Comparison of ENCODE assay signal across 14 cellular contexts in the genomic region with DNA sequence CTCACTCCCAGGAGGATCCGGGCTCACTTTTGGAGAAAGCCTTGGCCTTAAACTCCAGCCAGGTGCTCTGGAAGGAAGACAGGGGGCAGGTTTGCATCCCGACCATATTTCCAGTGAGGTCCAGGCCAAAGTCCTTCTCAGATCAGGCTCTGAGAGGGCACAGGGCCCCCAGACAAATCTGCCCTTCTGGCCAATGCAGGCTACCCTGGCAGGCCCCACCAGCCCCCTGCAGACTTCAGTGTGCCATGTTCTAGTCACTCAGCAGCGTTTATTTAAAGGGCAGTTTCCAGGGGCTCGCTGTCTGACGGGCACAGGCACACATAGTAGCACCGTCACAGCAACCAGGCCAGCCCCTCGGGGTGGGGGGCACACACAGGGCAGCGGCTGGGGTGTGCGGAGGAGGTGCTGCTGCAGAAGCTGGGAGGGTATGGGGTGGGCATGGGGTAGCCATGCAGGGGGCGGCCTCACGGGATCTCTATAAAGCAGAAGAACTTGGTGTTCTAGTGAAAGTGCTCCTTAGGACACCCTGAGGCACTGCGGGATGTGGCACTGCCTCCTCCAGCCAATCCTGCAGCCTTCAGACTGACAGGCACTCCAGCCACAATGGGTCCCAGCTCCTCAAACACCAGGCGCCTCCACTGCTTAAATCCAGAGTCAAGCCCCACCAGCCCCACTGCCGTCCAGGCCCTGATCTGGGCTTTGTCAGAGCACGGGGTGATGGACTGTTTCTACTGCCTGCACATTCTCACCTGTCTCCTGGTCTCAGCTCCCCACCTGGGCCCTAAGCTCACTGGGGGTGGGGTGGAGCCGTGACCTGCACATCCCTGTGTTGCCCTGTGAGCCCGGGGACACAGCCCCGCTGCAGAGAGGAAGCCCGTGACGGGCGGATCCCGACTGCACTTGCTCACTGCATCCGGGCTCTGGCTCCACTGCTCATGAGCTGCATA. TPM values are rescaled to one million over a fixed set of nuclear protein-coding genes. Genes with fewer than 3 reads are reported as not detected.
DNase-seq lines count a peak whose midpoint lies in the region; ATAC-seq, FAIRE-seq and TF ChIP-seq lines count a peak whose summit lies in the region.
"Had no signal": no experiment of that assay in that cellular context is flagged by ENCODE, and none has a peak within 500 bp of the region (broad histone marks: within the 10 kb centered on the region; RNA-seq: fewer than 3 reads in every experiment).

No MANE protein-coding gene starts in this region.

- no peaks in the 10 kb centered on the region for H3K79me2 ChIP-seq in HepG2 (ENCODE audit: insufficient read depth, low read length)
- H3K79me2 ChIP-seq in osteoblast (ENCODE audit: insufficient read depth, low read length): no peaks in the 10 kb centered on the region

- 93% methylated on average over 6 of the region's 23 CpGs for WGBS in HepG2 (ENCODE audit: low lambda C conversion rate)
- WGBS in right lobe of liver (ENCODE audit: insufficient coverage, low coverage, low lambda C conversion rate, missing lambda C conversion rate): 64% methylated on average over 6 of the region's 23 CpGs

- CTCF ChIA-PET in HepG2 (lab: Yijun Ruan, JAX; ENCODE audit: low intra/inter-chr PET ratio, low total read pairs): no interaction called here

- no peaks in the 10 kb centered on the region for H3K27me3 ChIP-seq in HepG2 (ENCODE audit: control insufficient read depth in 1 of 2, insufficient read depth in 2 of 2, low read length in 2 of 2)
- H3K27me3 ChIP-seq in right lobe of liver: no peaks in the 10 kb centered on the region
- H3K27me3 ChIP-seq in osteoblast (ENCODE audit: insufficient read depth, low read length): no peaks in the 10 kb centered on the region
- H3K27me3 ChIP-seq: SJCRH30 had no signal

- no peak for TF ChIP-seq CTCF in HepG2 (CRISPR knock-in tag; IDR thresholded peaks at IDR 0.05)
- TF ChIP-seq CTCF in right lobe of liver (IDR thresholded peaks at IDR 0.05): no peak
- no peak for TF ChIP-seq CTCF in osteoblast (IDR thresholded peaks at IDR 0.05; ENCODE audit: extremely low read depth, low read depth, low read length)
- TF ChIP-seq CTCF in omental fat pad (IDR thresholded peaks at IDR 0.05): no peak

- H3K4me3 ChIP-seq in HepG2 (replicated peaks in 1 of 3; ENCODE audit: insufficient read depth in 1 of 3, low read depth in 2 of 3, low read length in 3 of 3) (no peak overlapping the region), right lobe of liver (no peak overlapping the region), osteoblast (ENCODE audit: insufficient read depth, low read length) (no peak overlapping the region)
- H3K4me3 ChIP-seq: SJCRH30 had no signal

- intact Hi-C loops in HepG2 (cut with micrococcal nuclease; ENCODE audit: unreplicated experiment): no loop called here
- intact Hi-C loops in right lobe of liver (cut with DNase I): no loop called here

- no peak for FAIRE-seq in HepG2 (lab: Jason Lieb, UNC)
- FAIRE-seq: H54 had no signal

- H4K20me1 ChIP-seq in HepG2 (ENCODE audit: insufficient read depth, low read length): 0 out of 2 replicates have a peak, but pooled peaks cover 2% of the 10 kb centered on the region
- no peaks in the 10 kb centered on the region for H4K20me1 ChIP-seq in osteoblast (ENCODE audit: insufficient read depth, low read length)

- TF ChIP-seq EP300 in HepG2 (IDR thresholded peaks at IDR 0.05; ENCODE audit: low read depth in 2 of 2, low read length in 2 of 2) (no peak), HepG2 (CRISPR knock-in tag; IDR thresholded peaks at IDR 0.05; ENCODE audit: borderline replicate concordance) (no peak)

- peak overlapping the region; percentile 9; the same call in 1 of the 2 replicates for H3K4me2 ChIP-seq in HepG2 (ENCODE audit: low read depth, low read length)
- no peak overlapping the region for H3K4me2 ChIP-seq in osteoblast (ENCODE audit: insufficient read depth, low read length)

- POLR2A ChIA-PET in HepG2 (lab: Yijun Ruan, JAX): interaction anchor here (3.7 kb wide), 1 partner anchor 10 kb away, joined by 29 read pairs; the partner anchor contains the start of gene PYROXD2

- DNase-seq in HepG2 (ENCODE audit: low spot score): peak; percentile 13
- DNase-seq in right lobe of liver: no peak
- DNase-seq in ecto neural progenitor cell (ENCODE audit: low spot score): peak; percentile 38
- peak; percentile 47 for DNase-seq in osteoblast (ENCODE audit: insufficient read length, low spot score, missing footprints)
- DNase-seq in NCI-H2171 (lab: John Stamatoyannopoulos, UW): no peak
- DNase-seq in Ammon's horn (ENCODE audit: low spot score): no peak
- DNase-seq in omental fat pad (ENCODE audit: low spot score): no peak
- DNase-seq: DMS79, NCI-H187, NCI-H2107, NCI-H226, NCI-H524 treated with DMSO at 0.1 percent for 48 hours had no signal

- TF ChIP-seq RAD21 in HepG2 (CRISPR knock-in tag; IDR thresholded peaks at IDR 0.05): no peak

- no peak overlapping the region for H2AFZ ChIP-seq in HepG2 (ENCODE audit: low read length)
- no peak overlapping the region for H2AFZ ChIP-seq in osteoblast (ENCODE audit: low read length)

- TF ChIP-seq POLR2A in HepG2 (IDR thresholded peaks at IDR 0.05; ENCODE audit: insufficient read depth in 1 of 2, low read depth in 2 of 2, low read length in 2 of 2) (no peak), right lobe of liver (IDR thresholded peaks at IDR 0.05) (no peak)

- H3K27ac ChIP-seq in HepG2 (ENCODE audit: extremely low read length, insufficient read depth, low read length) (no peak overlapping the region), right lobe of liver (no peak overlapping the region), osteoblast (ENCODE audit: low read depth, low read length) (no peak overlapping the region)
- H3K27ac ChIP-seq: SJCRH30 had no signal

- H3K9ac ChIP-seq in HepG2 (ENCODE audit: insufficient read depth, low read depth, low read length): no peak overlapping the region

- BruUV-seq in HepG2 (replicated peaks; lab: Mats Ljungman, UMichigan): no TSS peak

- H3K4me1 ChIP-seq in HepG2 (ENCODE audit: insufficient read depth, low read length) (peaks cover 10% of the 10 kb centered on the region), right lobe of liver (peaks cover 0 to 19% (median 8%) of the 10 kb centered on the region in 4 donors), osteoblast (ENCODE audit: insufficient read depth, low read length) (no peaks in the 10 kb centered on the region)
- H3K4me1 ChIP-seq: SJCRH30 had no signal

- H3K9me3 ChIP-seq in HepG2 (ENCODE audit: low read length) (no peaks in the 10 kb centered on the region), right lobe of liver (no peaks in the 10 kb centered on the region), osteoblast (ENCODE audit: low read depth, low read length) (no peaks in the 10 kb centered on the region)
- H3K9me3 ChIP-seq: SJCRH30 had no signal

- ATAC-seq in HepG2: peak; percentile 46
- ATAC-seq in right lobe of liver: no peak
- ATAC-seq in omental fat pad (ENCODE audit: low FRiP score): no peak

- H3K36me3 ChIP-seq in HepG2 (replicated peaks in 1 of 2; ENCODE audit: control insufficient read depth in 1 of 2, insufficient read depth in 2 of 2, low read length in 2 of 2) (peaks cover 6 to 13% of the 10 kb centered on the region in 2 experiments; a peak in 4 of 5 replicates), right lobe of liver (peaks cover 0 to 24% (median 1%) of the 10 kb centered on the region in 4 donors), osteoblast (ENCODE audit: insufficient read depth, low read length) (peaks cover 12% of the 10 kb centered on the region)
- H3K36me3 ChIP-seq: SJCRH30 had no signal

- in situ Hi-C loops in HepG2 (cut with HindIII; ENCODE audit: extremely low pct_ligation_motif_present, low pct_unique_long_range_greater_than_20kb): no loop called here

RNA-seq across cellular contexts. Expression of gene PYROXD2, which starts 9.6 kb away (rescaled TPM):
- total RNA-seq in HepG2 (2016; rRNA removed; fragmentation: Illumina TruSeq; extraction: Trizol) (1.8 and 2.0 TPM in 2 replicates), right lobe of liver (10 to 100 TPM in 2 of 6 experiments, 1 to 10 TPM in 4; 3.0 to 25.3 (median 7.1) TPM), osteoblast (11.6 and 12.4 TPM in 2 replicates), omental fat pad (10 to 100 TPM in 1 of 4 donors, 1 to 10 TPM in 3; 8.5 to 10.4 (median 9.2) TPM)
- total RNA-seq in HepG2 (2016; cell fraction: cytosol; rRNA removed; fragmentation: Illumina TruSeq; extraction: Trizol; ENCODE audit: low read depth): 0.26 and 3.0 TPM in 2 replicates
- 1.2 and 1.3 TPM in 2 replicates for total RNA-seq in HepG2 (2016; cell fraction: insoluble cytoplasmic fraction; rRNA removed; fragmentation: Illumina TruSeq; extraction: Trizol)
- 1.0 and 1.4 TPM in 2 replicates for total RNA-seq in HepG2 (2016; cell fraction: membrane; rRNA removed; fragmentation: Illumina TruSeq; extraction: Trizol)
- total RNA-seq in HepG2 (2016; cell fraction: nucleus; rRNA removed; fragmentation: Illumina TruSeq; extraction: Trizol): 1.6 and 2.0 TPM in 2 replicates
- polyA plus RNA-seq in HepG2 (2011; rRNA removed): 6.2 and 10.7 TPM in 2 replicates
- polyA plus RNA-seq in HepG2 (2011; cell fraction: cytosol; rRNA removed): 1.5 and 6.4 TPM in 2 replicates
- polyA plus RNA-seq in HepG2 (2011; cell fraction: nucleus; rRNA removed): 22.4 and 28.0 TPM in 2 replicates
- polyA plus RNA-seq in HepG2 (2012): 2.3 and 3.3 TPM in 2 replicates
- polyA plus RNA-seq in HepG2 (2016; cell fraction: cytosol; fragmentation: Illumina TruSeq; extraction: Trizol; ENCODE audit: low read depth): 1.6 and 1.7 TPM in 2 replicates
- 0.78 and 1.6 TPM in 2 replicates for polyA plus RNA-seq in HepG2 (2016; cell fraction: insoluble cytoplasmic fraction; fragmentation: Illumina TruSeq; extraction: Trizol; ENCODE audit: low read depth)
- polyA plus RNA-seq in HepG2 (2016; cell fraction: membrane; fragmentation: Illumina TruSeq; extraction: Trizol; ENCODE audit: low read depth): 1.0 and 2.1 TPM in 2 replicates
- 1.6 and 2.6 TPM in 2 replicates for polyA plus RNA-seq in HepG2 (2016; cell fraction: nucleus; fragmentation: Illumina TruSeq; extraction: Trizol; ENCODE audit: insufficient read depth, low read depth)
- polyA minus RNA-seq in HepG2 (2011; rRNA and poly(A)+ RNA removed; ENCODE audit: low replicate concordance): 3.2 and 9.1 TPM in 2 replicates
- polyA minus RNA-seq in HepG2 (2011; cell fraction: cytosol; rRNA and poly(A)+ RNA removed): 0.97 and 2.5 TPM in 2 replicates
- polyA minus RNA-seq in HepG2 (2011; cell fraction: nucleus; rRNA and poly(A)+ RNA removed): 3.0 and 8.6 TPM in 2 replicates

RNA-seq across cellular contexts. Expression of gene HPS1, which starts 22.2 kb away (rescaled TPM):
- total RNA-seq in HepG2 (2016; rRNA removed; fragmentation: Illumina TruSeq; extraction: Trizol) (20.7 and 25.8 TPM in 2 replicates), right lobe of liver (10 to 100 TPM; 18.2 to 44.5 (median 32.0) TPM), osteoblast (52.1 and 61.9 TPM in 2 replicates), omental fat pad (10 to 100 TPM; 39.0 to 56.7 (median 48.5) TPM)
- 50.6 and 58.2 TPM in 2 replicates for total RNA-seq in HepG2 (2016; cell fraction: cytosol; rRNA removed; fragmentation: Illumina TruSeq; extraction: Trizol; ENCODE audit: low read depth)
- total RNA-seq in HepG2 (2016; cell fraction: insoluble cytoplasmic fraction; rRNA removed; fragmentation: Illumina TruSeq; extraction: Trizol): 14.1 and 23.6 TPM in 2 replicates
- total RNA-seq in HepG2 (2016; cell fraction: membrane; rRNA removed; fragmentation: Illumina TruSeq; extraction: Trizol): 56.4 and 66.7 TPM in 2 replicates
- total RNA-seq in HepG2 (2016; cell fraction: nucleus; rRNA removed; fragmentation: Illumina TruSeq; extraction: Trizol): 19.0 and 25.7 TPM in 2 replicates
- 24.6 and 33.7 TPM in 2 replicates for polyA plus RNA-seq in HepG2 (2011; rRNA removed)
- polyA plus RNA-seq in HepG2 (2011; cell fraction: cytosol; rRNA removed): 18.0 and 21.8 TPM in 2 replicates
- 108 and 120 TPM in 2 replicates for polyA plus RNA-seq in HepG2 (2011; cell fraction: nucleus; rRNA removed)
- 16.9 and 22.7 TPM in 2 replicates for polyA plus RNA-seq in HepG2 (2012)
- polyA plus RNA-seq in HepG2 (2016; cell fraction: cytosol; fragmentation: Illumina TruSeq; extraction: Trizol; ENCODE audit: low read depth): 68.9 and 83.5 TPM in 2 replicates
- polyA plus RNA-seq in HepG2 (2016; cell fraction: insoluble cytoplasmic fraction; fragmentation: Illumina TruSeq; extraction: Trizol; ENCODE audit: low read depth): 19.4 and 23.0 TPM in 2 replicates
- polyA plus RNA-seq in HepG2 (2016; cell fraction: membrane; fragmentation: Illumina TruSeq; extraction: Trizol; ENCODE audit: low read depth): 63.1 and 73.8 TPM in 2 replicates
- polyA plus RNA-seq in HepG2 (2016; cell fraction: nucleus; fragmentation: Illumina TruSeq; extraction: Trizol; ENCODE audit: insufficient read depth, low read depth): 43.6 and 45.7 TPM in 2 replicates
- polyA minus RNA-seq in HepG2 (2011; rRNA and poly(A)+ RNA removed; ENCODE audit: low replicate concordance): 35.4 and 47.2 TPM in 2 replicates
- polyA minus RNA-seq in HepG2 (2011; cell fraction: cytosol; rRNA and poly(A)+ RNA removed): 12.4 and 14.5 TPM in 2 replicates
- 45.1 and 49.1 TPM in 2 replicates for polyA minus RNA-seq in HepG2 (2011; cell fraction: nucleus; rRNA and poly(A)+ RNA removed)

Comparison
In these comparisons a context has a peak if more than half of its experiments do, and no peak if none do; other contexts are left out.
1. DNase-seq: peak in HepG2 (single experiment), ecto neural progenitor cell (single experiment) and osteoblast (single experiment); none in right lobe of liver (0 of 3), NCI-H2171 (single experiment), Ammon's horn (single experiment) and omental fat pad (single experiment).